7 cellular contexts compared by ENCODE assay signal in the genomic region with DNA sequence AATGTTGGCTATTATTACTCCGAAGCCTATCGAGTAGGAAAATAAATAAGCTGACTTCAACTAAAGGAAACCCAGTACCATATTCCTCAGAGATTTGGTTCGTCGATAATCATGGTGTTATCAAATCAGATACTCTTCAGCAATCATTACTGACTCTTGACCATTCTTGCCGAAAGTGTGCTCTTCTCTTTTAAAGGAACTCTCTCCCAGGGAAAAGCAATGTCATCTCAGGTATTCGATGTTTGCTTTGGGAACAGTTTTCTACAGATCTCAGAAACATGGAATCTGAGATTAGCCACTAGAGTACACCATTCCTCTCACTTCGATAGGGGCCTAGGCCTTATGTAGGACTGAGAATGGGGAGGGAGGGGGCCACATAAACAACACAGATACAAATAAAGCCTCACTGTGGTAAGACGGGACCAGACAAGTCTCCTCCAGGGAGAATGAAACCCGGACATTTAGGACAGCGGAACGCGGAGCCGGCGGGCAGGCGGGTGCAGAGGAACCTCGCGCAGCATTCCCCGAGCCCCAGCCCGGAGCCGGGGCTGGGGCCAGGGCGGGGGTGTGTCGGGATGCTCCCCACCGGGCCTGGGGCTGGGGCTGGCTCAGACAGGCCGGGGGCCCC. TPM values are rescaled to one million over a fixed set of nuclear protein-coding genes. Genes with fewer than 3 reads are reported as not detected.
DNase-seq lines count a peak whose midpoint lies in the region; ATAC-seq and TF ChIP-seq lines count a peak whose summit lies in the region.

No MANE protein-coding gene starts in this region.

- H3K4me2 ChIP-seq in parathyroid adenoma (ENCODE audit: low read length) = peak overlapping the region; percentile 85

- H3K36me3 Mint-ChIP-seq in IgD-negative memory B cell = peaks cover 5% of the 10 kb centered on the region
- peaks cover 45% of the 10 kb centered on the region for H3K36me3 Mint-ChIP-seq in activated T-helper 17 cell treated with anti-CD3 and anti-CD28 coated beads, Interleukin-2, amount 50 U/mL, for 72 hours (ENCODE audit: low read depth)

- H3K4me3 Mint-ChIP-seq in IgD-negative memory B cell = peak overlapping the region; percentile 88 to 98 (median 98)
- no peak overlapping the region for H3K4me3 Mint-ChIP-seq in activated T-helper 17 cell treated with anti-CD3 and anti-CD28 coated beads, Interleukin-2, amount 50 U/mL, for 72 hours

- H3K4me1 Mint-ChIP-seq in IgD-negative memory B cell = peaks cover 28 to 49% (median 42%) of the 10 kb centered on the region in 3 donors
- H3K4me1 Mint-ChIP-seq in activated T-helper 17 cell treated with anti-CD3 and anti-CD28 coated beads, Interleukin-2, amount 50 U/mL, for 72 hours = peaks cover 39% of the 10 kb centered on the region

- peak overlapping the region; percentile 76 for H3K9ac ChIP-seq in parathyroid adenoma

- ATAC-seq in GM21423 (IDR thresholded peaks at IDR 0.05; ENCODE audit: unreplicated experiment) = peak; percentile 3
- ATAC-seq in activated T-helper 17 cell treated with anti-CD3 and anti-CD28 coated beads, Interleukin-2, amount 50 U/mL, for 72 hours (replicated peaks) = peak; percentile 1
- peak in 2 of 4 donors; percentile 6 to 12 for ATAC-seq in heart left ventricle

- H3K9me3 ChIP-seq in heart left ventricle (no peaks in the 10 kb centered on the region), parathyroid adenoma (ENCODE audit: control insufficient read depth, low read length) (no peaks in the 10 kb centered on the region)

- peak overlapping the region; percentile 78 to 99 (median 97) for H3K27ac Mint-ChIP-seq in IgD-negative memory B cell
- H3K27ac Mint-ChIP-seq in activated T-helper 17 cell treated with anti-CD3 and anti-CD28 coated beads, Interleukin-2, amount 50 U/mL, for 72 hours = peak overlapping the region; percentile 95

- peak overlapping the region; percentile 82 to 97 (median 94) for H3K27ac ChIP-seq in heart left ventricle
- H3K27ac ChIP-seq in parathyroid adenoma = peak overlapping the region; percentile 92

- H3K27me3 ChIP-seq in heart left ventricle (no peaks in the 10 kb centered on the region), parathyroid adenoma (ENCODE audit: control insufficient read depth, insufficient read depth, low read length) (no peaks in the 10 kb centered on the region)

- no peak for TF ChIP-seq POLR2A in heart left ventricle (IDR thresholded peaks at IDR 0.05)

- 2% methylated on average over 17 to 24 of the region's 24 CpGs for WGBS in heart left ventricle, 4 donors

- H3K9me3 Mint-ChIP-seq in IgD-negative memory B cell = no peaks in the 10 kb centered on the region
- no peaks in the 10 kb centered on the region for H3K9me3 Mint-ChIP-seq in activated T-helper 17 cell treated with anti-CD3 and anti-CD28 coated beads, Interleukin-2, amount 50 U/mL, for 72 hours

- peaks cover 0 to 56% (median 40%) of the 10 kb centered on the region in 12 donors for H3K4me1 ChIP-seq in heart left ventricle
- peaks cover 7% of the 10 kb centered on the region for H3K4me1 ChIP-seq in parathyroid adenoma

- peak overlapping the region; percentile 72 to 99 (median 94) for H3K4me3 ChIP-seq in heart left ventricle
- H3K4me3 ChIP-seq in parathyroid adenoma (ENCODE audit: low read depth, low read length) = peak overlapping the region; percentile 80

- H3K36me3 ChIP-seq in heart left ventricle (peaks cover 0 to 10% (median 0%) of the 10 kb centered on the region in 9 donors), parathyroid adenoma (ENCODE audit: control insufficient read depth, insufficient read depth, low read length) (no peaks in the 10 kb centered on the region)

- H2AFZ ChIP-seq in parathyroid adenoma = peak overlapping the region; percentile 85

- intact Hi-C loops in heart left ventricle (cut with DNase I) = loop anchor here (2.0 to 10.0 kb wide), 10 partner anchors 49 to 384 kb away; a partner anchor contains a TSS

- DNase-seq in EL = peak; percentile 37
- DNase-seq in heart left ventricle = peak in 1 of 5 donors; percentile 77
- DNase-seq in activated gamma-delta T cell (lab: John Stamatoyannopoulos, UW) = no peak

- H3K27me3 Mint-ChIP-seq in IgD-negative memory B cell = no peaks in the 10 kb centered on the region
- H3K27me3 Mint-ChIP-seq in activated T-helper 17 cell treated with anti-CD3 and anti-CD28 coated beads, Interleukin-2, amount 50 U/mL, for 72 hours = no peaks in the 10 kb centered on the region

- peaks cover 9% of the 10 kb centered on the region for H3K79me2 ChIP-seq in parathyroid adenoma

- TF ChIP-seq CTCF in heart left ventricle (IDR thresholded peaks at IDR 0.05) (peak in 1 of 12 donors; percentile 2), parathyroid adenoma (IDR thresholded peaks at IDR 0.05) (no peak)

RNA-seq across cellular contexts. Expression of a gene that starts 0.6 kb away (rescaled TPM):
- polyA plus RNA-seq in IgD-negative memory B cell (50.8 TPM), heart left ventricle (10 to 100 TPM in 1 of 2 donors, 1 to 10 TPM in 1; 5.4 to 11.5 TPM)
- 10 to 100 TPM; 43.4 to 45.1 TPM for total RNA-seq in activated T-helper 17 cell treated with anti-CD3 and anti-CD28 coated beads, Interleukin-2, amount 50 U/mL, for 72 hours
- 10 to 100 TPM in 7 of 9 donors, 1 to 10 TPM in 2; 8.9 to 26.7 (median 16.2) TPM for total RNA-seq in heart left ventricle

RNA-seq across cellular contexts. Expression of a gene that starts 4.2 kb away (rescaled TPM):
- polyA plus RNA-seq in IgD-negative memory B cell (275 TPM), heart left ventricle (100 to 1,000 TPM in 1 of 2 donors, 10 to 100 TPM in 1; 57.3 to 255 TPM)
- 100 to 1,000 TPM; 519 to 844 TPM for total RNA-seq in activated T-helper 17 cell treated with anti-CD3 and anti-CD28 coated beads, Interleukin-2, amount 50 U/mL, for 72 hours
- total RNA-seq in heart left ventricle = 100 to 1,000 TPM in 3 of 9 donors, 10 to 100 TPM in 6; 41.1 to 160 (median 81.9) TPM

RNA-seq across cellular contexts. Expression of a gene that starts 51.6 kb away (rescaled TPM):
- polyA plus RNA-seq in IgD-negative memory B cell (21.3 TPM), heart left ventricle (10 to 100 TPM; 34.1 to 36.7 TPM)
- 10 to 100 TPM; 31.6 to 31.9 TPM for total RNA-seq in activated T-helper 17 cell treated with anti-CD3 and anti-CD28 coated beads, Interleukin-2, amount 50 U/mL, for 72 hours
- 10 to 100 TPM; 26.6 to 40.0 (median 32.9) TPM for total RNA-seq in heart left ventricle
